Comparison of ENCODE assay signal across 19 cellular contexts in genomic region chr20:18738888-18739287, GRCh38.
DNase-seq lines count a peak whose midpoint lies in the region; ATAC-seq lines count a peak whose summit lies in the region.
"Had no signal": no experiment of that assay in that cellular context is flagged by ENCODE, and none has a peak within 500 bp of the region (broad histone marks: within the 10 kb centered on the region; RNA-seq: fewer than 3 reads in every experiment).

No MANE protein-coding gene starts in this region.

- no peak overlapping the region for H3K4me3 ChIP-seq in rectal smooth muscle tissue (ENCODE audit: low read length)
- no peak overlapping the region for H3K4me3 ChIP-seq in urinary bladder (ENCODE audit: low read depth, low read length)
- H3K4me3 ChIP-seq: prostate gland, SJSA1 had no signal

- peaks cover 30 to 36% of the 10 kb centered on the region in 2 donors for H3K4me1 Mint-ChIP-seq in effector memory CD8-positive, alpha-beta T cell (ENCODE audit: low read depth in 2 of 2)
- peaks cover 5% of the 10 kb centered on the region for H3K4me1 Mint-ChIP-seq in stimulated activated memory B cell treated with anti-CD40 and anti-IgM and Interleukin-4, amounts not matched to agents 10 μg/mL and 1 μg/mL and 100 μg/mL, for 72 hours

- WGBS in urinary bladder: 99% methylated on average over 2 of the region's 2 CpGs

- H3K4me1 ChIP-seq in rectal smooth muscle tissue (ENCODE audit: control insufficient read depth, insufficient read depth, low read length) (peaks cover 8% of the 10 kb centered on the region), urinary bladder (ENCODE audit: insufficient read depth) (peaks cover 4% of the 10 kb centered on the region)
- H3K4me1 ChIP-seq: Caco-2, prostate gland, SJSA1 had no signal

- H3K9ac ChIP-seq in rectal smooth muscle tissue (ENCODE audit: low read length): no peak overlapping the region

- H3K36me3 ChIP-seq in rectal smooth muscle tissue (ENCODE audit: control insufficient read depth, insufficient read depth, low read length) (no peaks in the 10 kb centered on the region), urinary bladder (ENCODE audit: insufficient read depth) (no peaks in the 10 kb centered on the region)
- H3K36me3 ChIP-seq: prostate gland, SJSA1, thoracic aorta had no signal

- no peak for ATAC-seq in effector memory CD8-positive, alpha-beta T cell (replicated peaks)
- ATAC-seq in stimulated activated memory B cell treated with anti-CD40 and anti-IgM and Interleukin-4, amounts not matched to agents 10 μg/mL and 1 μg/mL and 100 μg/mL, for 72 hours: no peak

- no peaks in the 10 kb centered on the region for H3K9me3 Mint-ChIP-seq in effector memory CD8-positive, alpha-beta T cell
- H3K9me3 Mint-ChIP-seq in stimulated activated memory B cell treated with anti-CD40 and anti-IgM and Interleukin-4, amounts not matched to agents 10 μg/mL and 1 μg/mL and 100 μg/mL, for 72 hours: no peaks in the 10 kb centered on the region
- H3K9me3 Mint-ChIP-seq: H9; T-helper 1 cell treated with Interleukin-12 subunit alpha and Interleukin-12 subunit beta and Interleukin-4 antibody, amounts not matched to agents 30 μg/mL and 1 μg/mL, for 36 hours had no signal

- DNase-seq in NCI-H69 (lab: John Stamatoyannopoulos, UW) (peak; percentile 8), retina (no peak), NCI-H1694 (lab: John Stamatoyannopoulos, UW) (no peak)
- DNase-seq in effector memory CD8-positive, alpha-beta T cell: no peak
- DNase-seq: activated CD4-positive, alpha-beta T cell treated with anti-CD3 and anti-CD28 coated beads, Interleukin-2, amount 50 U/mL, for 1 hour; AML-193; Caco-2; H9; Kasumi-1; left colon; NCI-H1048 had no signal

- H3K27me3 Mint-ChIP-seq in effector memory CD8-positive, alpha-beta T cell: no peaks in the 10 kb centered on the region
- H3K27me3 Mint-ChIP-seq in stimulated activated memory B cell treated with anti-CD40 and anti-IgM and Interleukin-4, amounts not matched to agents 10 μg/mL and 1 μg/mL and 100 μg/mL, for 72 hours: no peaks in the 10 kb centered on the region

- peak overlapping the region in 1 of 2 donors; percentile 70 for H3K4me3 Mint-ChIP-seq in effector memory CD8-positive, alpha-beta T cell
- H3K4me3 Mint-ChIP-seq in stimulated activated memory B cell treated with anti-CD40 and anti-IgM and Interleukin-4, amounts not matched to agents 10 μg/mL and 1 μg/mL and 100 μg/mL, for 72 hours: no peak overlapping the region
- H3K4me3 Mint-ChIP-seq: H9; T-helper 1 cell treated with Interleukin-12 subunit alpha and Interleukin-12 subunit beta and Interleukin-4 antibody, amounts not matched to agents 30 μg/mL and 1 μg/mL, for 36 hours had no signal

- peak overlapping the region; percentile 69 for H3K27ac ChIP-seq in rectal smooth muscle tissue (ENCODE audit: low read depth, low read length)
- H3K27ac ChIP-seq in urinary bladder (ENCODE audit: low read depth): peak overlapping the region; percentile 40
- H3K27ac ChIP-seq: prostate gland, SJSA1, thoracic aorta, VCaP had no signal

- peak overlapping the region; percentile 9 to 92 for H3K27ac Mint-ChIP-seq in effector memory CD8-positive, alpha-beta T cell
- no peak overlapping the region for H3K27ac Mint-ChIP-seq in stimulated activated memory B cell treated with anti-CD40 and anti-IgM and Interleukin-4, amounts not matched to agents 10 μg/mL and 1 μg/mL and 100 μg/mL, for 72 hours
- H3K27ac Mint-ChIP-seq: T-helper 1 cell treated with Interleukin-12 subunit alpha and Interleukin-12 subunit beta and Interleukin-4 antibody, amounts not matched to agents 30 μg/mL and 1 μg/mL, for 36 hours had no signal

- H3K36me3 Mint-ChIP-seq in effector memory CD8-positive, alpha-beta T cell (ENCODE audit: insufficient read depth): peaks cover 7% of the 10 kb centered on the region
- peaks cover 23% of the 10 kb centered on the region for H3K36me3 Mint-ChIP-seq in stimulated activated memory B cell treated with anti-CD40 and anti-IgM and Interleukin-4, amounts not matched to agents 10 μg/mL and 1 μg/mL and 100 μg/mL, for 72 hours

- no peaks in the 10 kb centered on the region for H3K27me3 ChIP-seq in rectal smooth muscle tissue (ENCODE audit: control insufficient read depth, insufficient read depth, low read length)
- H3K27me3 ChIP-seq: SJSA1 had no signal
